22 cellular contexts compared by ENCODE assay signal in genomic region chr2:127712999-127713398, GRCh38. TPM values are rescaled to one million over a fixed set of nuclear protein-coding genes. Genes with fewer than 3 reads are reported as not detected.
DNase-seq lines count a peak whose midpoint lies in the region; ATAC-seq and TF ChIP-seq lines count a peak whose summit lies in the region.
"Had no signal": no experiment of that assay in that cellular context is flagged by ENCODE, and none has a peak within 500 bp of the region (broad histone marks: within the 10 kb centered on the region; RNA-seq: fewer than 3 reads in every experiment).

No MANE protein-coding gene starts in this region.

- H4K20me1 ChIP-seq in BLaER1: no peaks in the 10 kb centered on the region
- H4K20me1 ChIP-seq in smooth muscle cell (ENCODE audit: low read depth): peaks cover 7% of the 10 kb centered on the region

- DNase-seq in activated T-cell treated with anti-CD3 and anti-CD28 coated beads, Interleukin-2, amount 50 U/mL, for 24 hours: no peak
- no peak for DNase-seq in activated T-cell treated with anti-CD3 and anti-CD28 coated beads, Interleukin-2, amount 50 U/mL, for 72 hours
- DNase-seq in SK-N-MC (ENCODE audit: low read depth, low spot score): no peak
- DNase-seq in endodermal cell: no peak
- DNase-seq in smooth muscle cell (lab: John Stamatoyannopoulos, UW; ENCODE audit: unreplicated experiment): no peak
- DNase-seq in GDM1 (lab: John Stamatoyannopoulos, UW): no peak
- DNase-seq: BE2C; Caco-2; CD4-positive, alpha-beta memory T cell; DMS 273 treated with DMSO at 0.1 percent for 48 hours; DND-41; KG1; NCI-H1694; NCI-H2081; NCI-H2171; NCI-H345; NCI-H524 treated with DMSO at 0.1 percent for 48 hours; SK-N-SH had no signal

- H3K27me3 Mint-ChIP-seq in activated T-cell treated with anti-CD3 and anti-CD28 coated beads, Interleukin-2, amount 50 U/mL, for 24 hours: no peaks in the 10 kb centered on the region
- H3K27me3 Mint-ChIP-seq in activated T-cell treated with anti-CD3 and anti-CD28 coated beads, Interleukin-2, amount 50 U/mL, for 72 hours (ENCODE audit: low read depth): no peaks in the 10 kb centered on the region
- H3K27me3 Mint-ChIP-seq in endodermal cell (ENCODE audit: insufficient read depth): no peaks in the 10 kb centered on the region
- H3K27me3 Mint-ChIP-seq: CD4-positive, alpha-beta memory T cell had no signal

- no peak overlapping the region for H2AFZ ChIP-seq in smooth muscle cell (ENCODE audit: low read depth)
- H2AFZ ChIP-seq: GM23338 had no signal

- no peaks in the 10 kb centered on the region for H3K9me3 ChIP-seq in BLaER1
- H3K9me3 ChIP-seq in SK-N-MC (ENCODE audit: low read depth, low read length): no peaks in the 10 kb centered on the region
- no peaks in the 10 kb centered on the region for H3K9me3 ChIP-seq in endodermal cell (ENCODE audit: control insufficient read depth, low read length)
- no peaks in the 10 kb centered on the region for H3K9me3 ChIP-seq in smooth muscle cell (replicated peaks; ENCODE audit: low read depth)
- H3K9me3 ChIP-seq: BE2C, Caco-2, HAP-1, SK-N-SH had no signal

- no peaks in the 10 kb centered on the region for H3F3A ChIP-seq in smooth muscle cell (ENCODE audit: low read depth)

- H3K27ac ChIP-seq in BLaER1 (no peak overlapping the region), SK-N-MC (peak overlapping the region; percentile 60), endodermal cell (ENCODE audit: low read depth, low read length) (no peak overlapping the region), smooth muscle cell (ENCODE audit: low read depth) (no peak overlapping the region)

- 90 to 92% methylated on average over 2 of the region's 2 CpGs for WGBS in endodermal cell (ENCODE audit: insufficient coverage in 1 of 2, insufficient read length in 1 of 2), 2 experiments
- WGBS in smooth muscle cell (ENCODE audit: low lambda C conversion rate): 93% methylated on average over 2 of the region's 2 CpGs

- H3K9ac ChIP-seq in BLaER1 (0 out of 2 replicates have a peak overlapping the region, but pooled peaks have one; percentile 15), SK-N-MC (ENCODE audit: insufficient read length) (no peak overlapping the region), endodermal cell (ENCODE audit: extremely low read depth, low read length, poor library complexity, severe bottlenecking) (no peak overlapping the region), smooth muscle cell (ENCODE audit: low read depth) (no peak overlapping the region)
- H3K9ac ChIP-seq: SK-N-SH had no signal

- ATAC-seq in activated T-cell treated with anti-CD3 and anti-CD28 coated beads, Interleukin-2, amount 50 U/mL, for 72 hours (replicated peaks in 1 of 2): no peak
- ATAC-seq: GM23338, Right ventricle myocardium inferior had no signal

- H3K36me3 ChIP-seq in BLaER1: peaks cover 82% of the 10 kb centered on the region
- H3K36me3 ChIP-seq in SK-N-MC (ENCODE audit: insufficient read depth, low read length): peaks cover 55% of the 10 kb centered on the region
- peaks cover 81% of the 10 kb centered on the region for H3K36me3 ChIP-seq in endodermal cell (ENCODE audit: control insufficient read depth, insufficient read depth, low read length)
- H3K36me3 ChIP-seq in smooth muscle cell (ENCODE audit: low read depth): peaks cover 4% of the 10 kb centered on the region

- TF ChIP-seq CTCF in endodermal cell (conservative IDR thresholded peaks at IDR 0.05): no peak
- no peak for TF ChIP-seq CTCF in smooth muscle cell (IDR thresholded peaks at IDR 0.05; ENCODE audit: borderline replicate concordance, insufficient read depth, poor library complexity, severe bottlenecking)

- H3K4me3 Mint-ChIP-seq in activated T-cell treated with anti-CD3 and anti-CD28 coated beads, Interleukin-2, amount 50 U/mL, for 24 hours: no peak overlapping the region
- H3K4me3 Mint-ChIP-seq in activated T-cell treated with anti-CD3 and anti-CD28 coated beads, Interleukin-2, amount 50 U/mL, for 72 hours: no peak overlapping the region
- no peak overlapping the region for H3K4me3 Mint-ChIP-seq in endodermal cell
- H3K4me3 Mint-ChIP-seq: GM23338 had no signal

- H3K4me2 ChIP-seq in BLaER1 (no peak overlapping the region), smooth muscle cell (no peak overlapping the region)
- H3K4me2 ChIP-seq: GM23338, SK-N-SH had no signal

- H3K9me3 Mint-ChIP-seq in activated T-cell treated with anti-CD3 and anti-CD28 coated beads, Interleukin-2, amount 50 U/mL, for 24 hours: no peaks in the 10 kb centered on the region
- H3K9me3 Mint-ChIP-seq in activated T-cell treated with anti-CD3 and anti-CD28 coated beads, Interleukin-2, amount 50 U/mL, for 72 hours: no peaks in the 10 kb centered on the region
- no peaks in the 10 kb centered on the region for H3K9me3 Mint-ChIP-seq in endodermal cell
- H3K9me3 Mint-ChIP-seq: CD4-positive, alpha-beta memory T cell; GM23338 had no signal

- H3K27me3 ChIP-seq in BLaER1 (no peaks in the 10 kb centered on the region), endodermal cell (ENCODE audit: control insufficient read depth, insufficient read depth, low read length, poor library complexity, severe bottlenecking) (no peaks in the 10 kb centered on the region), smooth muscle cell (ENCODE audit: low read depth) (no peaks in the 10 kb centered on the region)
- H3K27me3 ChIP-seq: BE2C had no signal

- H3K79me2 ChIP-seq in smooth muscle cell (ENCODE audit: low read depth): no peaks in the 10 kb centered on the region

- H3K4me3 ChIP-seq in BLaER1 (no peak overlapping the region), SK-N-MC (no peak overlapping the region), endodermal cell (ENCODE audit: low read length) (no peak overlapping the region), smooth muscle cell (no peak overlapping the region)
- H3K4me3 ChIP-seq: GM23338, HAP-1 had no signal

- peak overlapping the region; percentile 50 for H3K27ac Mint-ChIP-seq in activated T-cell treated with anti-CD3 and anti-CD28 coated beads, Interleukin-2, amount 50 U/mL, for 24 hours
- no peak overlapping the region for H3K27ac Mint-ChIP-seq in activated T-cell treated with anti-CD3 and anti-CD28 coated beads, Interleukin-2, amount 50 U/mL, for 72 hours
- peak overlapping the region; percentile 61 for H3K27ac Mint-ChIP-seq in endodermal cell
- H3K27ac Mint-ChIP-seq: GM23338 had no signal

- H3K4me1 ChIP-seq in BLaER1 (peaks cover 12% of the 10 kb centered on the region; the same call in 1 of the 2 replicates), endodermal cell (ENCODE audit: control insufficient read depth, insufficient read depth, low read length) (no peaks in the 10 kb centered on the region), smooth muscle cell (ENCODE audit: low read depth) (no peaks in the 10 kb centered on the region)
- H3K4me1 ChIP-seq: BE2C, Caco-2, HAP-1 had no signal

- H3K4me1 Mint-ChIP-seq in activated T-cell treated with anti-CD3 and anti-CD28 coated beads, Interleukin-2, amount 50 U/mL, for 24 hours (ENCODE audit: low read depth): no peaks in the 10 kb centered on the region
- H3K4me1 Mint-ChIP-seq in activated T-cell treated with anti-CD3 and anti-CD28 coated beads, Interleukin-2, amount 50 U/mL, for 72 hours (ENCODE audit: low read depth): no peaks in the 10 kb centered on the region
- H3K4me1 Mint-ChIP-seq in endodermal cell: no peaks in the 10 kb centered on the region

- H3K36me3 Mint-ChIP-seq in activated T-cell treated with anti-CD3 and anti-CD28 coated beads, Interleukin-2, amount 50 U/mL, for 24 hours (ENCODE audit: low read depth): peaks cover 91% of the 10 kb centered on the region
- H3K36me3 Mint-ChIP-seq in activated T-cell treated with anti-CD3 and anti-CD28 coated beads, Interleukin-2, amount 50 U/mL, for 72 hours (ENCODE audit: insufficient read depth in 2 of 2): peaks cover 0 to 7% of the 10 kb centered on the region in 2 donors
- H3K36me3 Mint-ChIP-seq in endodermal cell (ENCODE audit: low read depth): peaks cover 59% of the 10 kb centered on the region

RNA-seq across cellular contexts. Expression of gene SFT2D3, which starts 11.7 kb away (rescaled TPM):
- total RNA-seq in activated T-cell treated with anti-CD3 and anti-CD28 coated beads, Interleukin-2, amount 50 U/mL, for 72 hours: 1 to 10 TPM; 3.7 to 4.7 TPM
- total RNA-seq in endodermal cell: 10 to 100 TPM in 1 of 2 donors, 1 to 10 TPM in 1; 5.5 to 10.1 TPM
- polyA plus RNA-seq in endodermal cell (2013, experiment 1 of 2): 16.1 TPM
- 14.3 TPM for polyA plus RNA-seq in endodermal cell (2013, experiment 2 of 2)
- total RNA-seq in smooth muscle cell: 7.0 and 7.3 TPM in 2 replicates
- polyA plus RNA-seq in smooth muscle cell: not detected in 2 replicates
- polyA plus RNA-seq: GM23338 had no signal

RNA-seq across cellular contexts. Expression of gene LIMS2, which starts 37.7 kb away (rescaled TPM):
- 10 to 100 TPM in 1 of 2 donors, 1 to 10 TPM in 1; 6.4 to 10.3 TPM for total RNA-seq in activated T-cell treated with anti-CD3 and anti-CD28 coated beads, Interleukin-2, amount 50 U/mL, for 72 hours
- total RNA-seq in endodermal cell: 1 to 10 TPM; 3.9 to 9.8 TPM
- polyA plus RNA-seq in endodermal cell (2013, experiment 1 of 2): 4.8 TPM
- polyA plus RNA-seq in endodermal cell (2013, experiment 2 of 2): 4.8 TPM
- 8.4 and 9.7 TPM in 2 replicates for total RNA-seq in smooth muscle cell
- polyA plus RNA-seq in smooth muscle cell: 21.0 and 22.3 TPM in 2 replicates
